ENCODE assay signal across 29 cellular contexts in genomic region chr1:204775546-204775945, GRCh38.
"Had no signal": no experiment of that assay in that cellular context is flagged by ENCODE, and none has a peak within 500 bp of the region (broad histone marks: within the 10 kb centered on the region; RNA-seq: fewer than 3 reads in every experiment).

No MANE protein-coding gene starts in this region.

- H2AFZ ChIP-seq: hepatocyte had no signal

- FAIRE-seq: colon, endometrium, endothelial cell of umbilical vein, frontal cortex had no signal

- H3K27ac Mint-ChIP-seq: dendritic cell treated with granulocyte-macrophage colony-stimulating factor and Interleukin-4, amounts not matched to agents 40 ng/mL and 50 ng/mL, for 4 days; effector memory CD8-positive, alpha-beta T cell had no signal

- H3K9me3 ChIP-seq: colonic mucosa, esophagus muscularis mucosa, esophagus squamous epithelium, gastrocnemius medialis, gastroesophageal sphincter, heart left ventricle, heart right ventricle had no signal

- H3K27me3 ChIP-seq: colonic mucosa, dorsolateral prefrontal cortex, esophagus muscularis mucosa, gastroesophageal sphincter had no signal

- H3K4me3 ChIP-seq: colonic mucosa, coronary artery, dorsolateral prefrontal cortex, esophagus muscularis mucosa, esophagus squamous epithelium, gastrocnemius medialis, gastroesophageal sphincter, heart left ventricle, heart right ventricle, hepatocyte had no signal

- H3K4me1 ChIP-seq: colonic mucosa, esophagus muscularis mucosa, esophagus squamous epithelium, foreskin keratinocyte, gastrocnemius medialis, gastroesophageal sphincter, heart left ventricle, heart right ventricle had no signal

- H3K4me2 ChIP-seq: hepatocyte had no signal

- H3K79me2 ChIP-seq: hepatocyte had no signal

- ATAC-seq: effector memory CD8-positive, alpha-beta T cell; esophagus mucosa; foreskin keratinocyte; gastrocnemius medialis; gastroesophageal sphincter; heart left ventricle; heart right ventricle had no signal

- H3K27ac ChIP-seq: colonic mucosa, coronary artery, dorsolateral prefrontal cortex, epithelial cell of prostate, esophagus muscularis mucosa, esophagus squamous epithelium, foreskin keratinocyte, gastrocnemius medialis, gastroesophageal sphincter, heart left ventricle, heart right ventricle, hepatocyte had no signal

- H3K36me3 ChIP-seq: colonic mucosa, esophagus muscularis mucosa, esophagus squamous epithelium, gastrocnemius medialis, gastroesophageal sphincter, heart left ventricle, heart right ventricle had no signal

- DNase-seq: colonic mucosa; cortex of kidney; dermis blood vessel endothelial cell; dorsolateral prefrontal cortex; effector CD4-positive, alpha-beta T cell; effector CD8-positive, alpha-beta T cell; effector memory CD4-positive, alpha-beta T cell; effector memory CD8-positive, alpha-beta T cell; erythroblast; esophagus squamous epithelium; foreskin fibroblast; foreskin keratinocyte; foreskin melanocyte; gastrocnemius medialis; glutamatergic neuron; head of caudate nucleus; heart left ventricle; heart right ventricle had no signal

- H3K4me3 Mint-ChIP-seq: dendritic cell treated with granulocyte-macrophage colony-stimulating factor and Interleukin-4, amounts not matched to agents 40 ng/mL and 50 ng/mL, for 4 days; effector memory CD8-positive, alpha-beta T cell had no signal

- H3K9me3 Mint-ChIP-seq: dendritic cell treated with granulocyte-macrophage colony-stimulating factor and Interleukin-4, amounts not matched to agents 40 ng/mL and 50 ng/mL, for 4 days; effector memory CD8-positive, alpha-beta T cell had no signal
